Comparison of ENCODE assay signal across 1 cellular context in genomic region chr3:185815391-185816282, GRCh38.
TF ChIP-seq lines count a peak whose summit lies in the region.

No MANE protein-coding gene starts in this region.

TF ChIP-seq in HEK293, 187 proteins besides CTCF, POLR2A, EP300 and RAD21 (continued from another document):
- TF ChIP-seq ZNF239 (tag by site-specific recombination; IDR thresholded peaks at IDR 0.05) (no peak), ZNF768 (tag by site-specific recombination; IDR thresholded peaks at IDR 0.05) (no peak), ZNF677 (tag by site-specific recombination; IDR thresholded peaks at IDR 0.05) (0 out of 2 replicates have a peak, but pooled peaks have one; percentile 47), ZNF292 (tag by site-specific recombination; IDR thresholded peaks at IDR 0.05; ENCODE audit: borderline replicate concordance, low read depth) (no peak), ZNF404 (tag by site-specific recombination; IDR thresholded peaks at IDR 0.05) (no peak), ZNF426 (tag by site-specific recombination; IDR thresholded peaks at IDR 0.05) (no peak), ZNF449 (tag by site-specific recombination; IDR thresholded peaks at IDR 0.05) (no peak), ZNF24 (tag by site-specific recombination; IDR thresholded peaks at IDR 0.05) (no peak), REPIN1 (tag by site-specific recombination; IDR thresholded peaks at IDR 0.05; ENCODE audit: low read depth) (no peak), ZNF747 (tag by site-specific recombination; IDR thresholded peaks at IDR 0.05) (no peak), ATF2 (tag by site-specific recombination; IDR thresholded peaks at IDR 0.05; ENCODE audit: low read depth) (no peak), ZNF26 (tag by site-specific recombination; IDR thresholded peaks at IDR 0.05) (no peak)
